Comparison of ENCODE assay signal across 22 cellular contexts in the genomic region with DNA sequence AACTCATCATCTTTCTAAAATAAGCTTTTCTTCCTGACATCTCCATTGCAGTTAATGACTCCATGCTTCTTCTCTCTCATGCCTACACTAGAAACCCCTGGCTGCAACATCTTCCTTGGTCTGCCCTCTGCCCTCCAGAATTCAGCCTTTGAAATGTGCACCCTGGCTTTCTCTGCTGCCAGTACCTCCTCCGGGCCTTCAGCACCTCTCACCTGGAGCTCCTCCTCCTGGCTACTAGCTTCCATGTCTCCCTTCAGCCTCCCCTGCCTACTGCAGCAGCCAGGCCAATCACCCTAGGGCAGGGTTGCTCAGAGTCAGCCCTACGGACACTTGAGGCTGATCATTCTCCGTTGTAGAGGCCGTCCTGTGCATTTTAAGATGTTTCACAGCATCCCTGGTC. TPM values are rescaled to one million over a fixed set of nuclear protein-coding genes. Genes with fewer than 3 reads are reported as not detected.
"Had no signal": no experiment of that assay in that cellular context is flagged by ENCODE, and none has a peak within 500 bp of the region (broad histone marks: within the 10 kb centered on the region; RNA-seq: fewer than 3 reads in every experiment).

No MANE protein-coding gene starts in this region.

- DNase-seq: activated CD4-positive, alpha-beta T cell treated with anti-CD3 and anti-CD28 coated beads, Interleukin-2, amount 10 ng/mL, durations not matched to agents 24 days and 14 days; activated CD8-positive, alpha-beta T cell treated with anti-CD3 and anti-CD28 coated beads for 36 hours; activated naive CD4-positive, alpha-beta T cell treated with anti-CD3 and anti-CD28 coated beads for 36 hours; activated T-cell treated with anti-CD3 and anti-CD28 coated beads, Interleukin-2, amount 50 U/mL, for 1 hour; brain microvascular endothelial cell; colonic mucosa; erythroblast; head of caudate nucleus; immature natural killer cell; left cardiac atrium; lower lobe of right lung; natural killer cell; pancreas; stimulated activated CD4-positive, alpha-beta T cell treated with anti-CD3 and anti-CD28 coated beads, Interleukin-4, amount 100 ng/mL, for 24 hours; stomach; T1000; upper lobe of left lung had no signal

- H3K4me1 ChIP-seq: colonic mucosa, lower lobe of right lung, upper lobe of left lung had no signal

- H3K9me3 ChIP-seq: colonic mucosa, lower lobe of right lung, neutrophil, pancreas, stomach, upper lobe of left lung had no signal

- H3K36me3 ChIP-seq: brain microvascular endothelial cell, colonic mucosa, lower lobe of right lung, neutrophil, pancreas, stomach, upper lobe of left lung had no signal

- H3K27me3 ChIP-seq: brain microvascular endothelial cell, colonic mucosa, neutrophil, pancreas, stomach, upper lobe of left lung had no signal

- ATAC-seq: activated CD8-positive, alpha-beta T cell treated with anti-CD3 and anti-CD28 coated beads for 36 hours; left cardiac atrium; lower lobe of right lung; natural killer cell; sciatic nerve; stimulated activated effector memory CD8-positive, alpha-beta T cell treated with anti-CD3 and anti-CD28 coated beads, Interleukin-12 subunit alpha, Interleukin-12 subunit beta, amount 100 ng/mL, for 72 hours had no signal

- H3K27ac ChIP-seq: brain microvascular endothelial cell, colonic mucosa, lower lobe of right lung, neutrophil, upper lobe of left lung had no signal

- H3K4me3 ChIP-seq: colonic mucosa, lower lobe of right lung, pancreas, stomach, upper lobe of left lung had no signal

RNA-seq across cellular contexts. Expression of a gene that starts 18.3 kb away (rescaled TPM):
- total RNA-seq: activated CD4-positive, alpha-beta T cell treated with anti-CD3 and anti-CD28 coated beads, Interleukin-2, amount 10 ng/mL, durations not matched to agents 24 days and 14 days; sciatic nerve had no signal

RNA-seq across cellular contexts. Expression of a gene that starts 47.5 kb away (rescaled TPM):
- total RNA-seq: activated CD4-positive, alpha-beta T cell treated with anti-CD3 and anti-CD28 coated beads, Interleukin-2, amount 10 ng/mL, durations not matched to agents 24 days and 14 days; activated CD8-positive, alpha-beta T cell treated with anti-CD3 and anti-CD28 coated beads for 36 hours; activated naive CD4-positive, alpha-beta T cell treated with anti-CD3 and anti-CD28 coated beads for 36 hours; activated T-helper 2 cell treated with anti-CD3 and anti-CD28 coated beads, Interferon-gamma antibody, Interleukin-2, Interleukin-4, amounts not matched to agents 10 μg/mL and 5 μg/mL and 100 μg/mL, durations not matched to agents 14 hours and 24 hours and 36 hours; colonic mucosa; frontal cortex; lower lobe of right lung; natural killer cell; pancreas; sciatic nerve; stomach; upper lobe of left lung had no signal
